ENCODE assay signal across 8 cellular contexts in genomic region chr17:35577826-35578194, GRCh38. TPM values are rescaled to one million over a fixed set of nuclear protein-coding genes. Genes with fewer than 3 reads are reported as not detected.
DNase-seq lines count a peak whose midpoint lies in the region; ATAC-seq and TF ChIP-seq lines count a peak whose summit lies in the region.

No MANE protein-coding gene starts in this region.

- H3K27ac ChIP-seq in AG04450 (ENCODE audit: low read depth, low read length) (peak overlapping the region; percentile 74), iPS-18a (ENCODE audit: low read length) (no peak overlapping the region)

- peak overlapping the region; percentile 98 for H3K9ac ChIP-seq in adipocyte (ENCODE audit: low read length)
- peak overlapping the region; percentile 92 for H3K9ac ChIP-seq in iPS-18a (ENCODE audit: low read length)

- H3K4me1 ChIP-seq in adipocyte (ENCODE audit: control insufficient read depth, insufficient read depth, low read length) = peaks cover 17% of the 10 kb centered on the region
- peaks cover 4% of the 10 kb centered on the region for H3K4me1 ChIP-seq in iPS-18a (ENCODE audit: control insufficient read depth, low read depth, low read length)

- H3K9me3 ChIP-seq in AG04450 (ENCODE audit: control insufficient read depth, insufficient read depth, low read length) (no peaks in the 10 kb centered on the region; the same call in 1 of the 2 replicates), adipocyte (ENCODE audit: control insufficient read depth, low read length) (no peaks in the 10 kb centered on the region), iPS-18a (ENCODE audit: control insufficient read depth, low read depth, low read length) (no peaks in the 10 kb centered on the region)

- H3K27me3 ChIP-seq in AG04450 (ENCODE audit: control insufficient read depth, insufficient read depth, low read length) (no peaks in the 10 kb centered on the region), adipocyte (replicated peaks; ENCODE audit: control insufficient read depth, insufficient read depth, low read length) (no peaks in the 10 kb centered on the region), iPS-18a (ENCODE audit: control insufficient read depth, insufficient read depth, low read length) (no peaks in the 10 kb centered on the region)

- ATAC-seq in HG02623 (IDR thresholded peaks at IDR 0.05; ENCODE audit: unreplicated experiment) (peak; percentile 6), HG03045 (IDR thresholded peaks at IDR 0.05; ENCODE audit: unreplicated experiment) (no peak), GM19395 (IDR thresholded peaks at IDR 0.05; ENCODE audit: unreplicated experiment) (no peak)
- no peak for ATAC-seq in stimulated activated naive CD8-positive, alpha-beta T cell treated with anti-CD3 and anti-CD28 coated beads, Interleukin-15, Interleukin-2, amounts not matched to agents 100 U/mL and 50 U/mL, for 24 hours

- no peak for TF ChIP-seq CTCF in AG04450 (IDR thresholded peaks at IDR 0.05; ENCODE audit: low read depth, low read length)

- DNase-seq in AG04450 (ENCODE audit: low read depth, low spot score) = no peak
- peak; percentile 56 for DNase-seq in adipocyte (ENCODE audit: low read depth)
- peak; percentile 24 for DNase-seq in stimulated activated naive CD8-positive, alpha-beta T cell treated with anti-CD3 and anti-CD28 coated beads, Interleukin-15, Interleukin-2, amounts not matched to agents 100 U/mL and 50 U/mL, for 24 hours
- no peak for DNase-seq in NK-92 (lab: John Stamatoyannopoulos, UW; ENCODE audit: unreplicated experiment)

- CTCF ChIA-PET in AG04450 (lab: Charles Lee) = interaction anchor here (2.1 kb wide), 1 partner anchor 39 kb away, joined by 10 read pairs; no protein-coding TSS in a partner anchor

- peak overlapping the region; percentile 81 for H3K4me3 ChIP-seq in AG04450 (ENCODE audit: low read depth, low read length)
- H3K4me3 ChIP-seq in adipocyte (ENCODE audit: low read length) = peak overlapping the region; percentile 87
- peak overlapping the region; percentile 94 for H3K4me3 ChIP-seq in iPS-18a (ENCODE audit: low read length)

- POLR2A ChIA-PET in AG04450 (lab: Yijun Ruan, JAX) = interaction anchor here (0.5 to 1.6 kb wide), 8 partner anchors 9 to 312 kb away, joined by 3 to 15 read pairs (median 5); partner anchors contain the start of genes AP2B1 and SLFN11

- H3K36me3 ChIP-seq in adipocyte (ENCODE audit: control insufficient read depth, insufficient read depth, low read length, severe bottlenecking) = peaks cover 21% of the 10 kb centered on the region
- peaks cover 10% of the 10 kb centered on the region for H3K36me3 ChIP-seq in iPS-18a (ENCODE audit: control insufficient read depth, low read depth, low read length)

RNA-seq across cellular contexts. Expression of gene PEX12, which starts 0.6 kb away (rescaled TPM):
- 8.3 and 10.2 TPM in 2 replicates for polyA plus RNA-seq in AG04450 (2011; rRNA removed)
- polyA minus RNA-seq in AG04450 (2011; rRNA and poly(A)+ RNA removed) = 9.4 and 11.0 TPM in 2 replicates

RNA-seq across cellular contexts. Expression of gene AP2B1, which starts 9.3 kb away (rescaled TPM):
- polyA plus RNA-seq in AG04450 (2011; rRNA removed) = 234 and 258 TPM in 2 replicates
- polyA minus RNA-seq in AG04450 (2011; rRNA and poly(A)+ RNA removed) = 279 and 316 TPM in 2 replicates

RNA-seq across cellular contexts. Expression of gene SLFN14, which starts 17.2 kb away (rescaled TPM):
- polyA plus RNA-seq in AG04450 (2011; rRNA removed) = not detected in 2 replicates
- polyA minus RNA-seq in AG04450 (2011; rRNA and poly(A)+ RNA removed) = not detected in 2 replicates

RNA-seq across cellular contexts. Expression of gene SLFN12L, which starts 40.3 kb away (rescaled TPM):
- polyA plus RNA-seq in AG04450 (2011; rRNA removed) = 0.02 and 0.09 TPM in 2 replicates
- polyA minus RNA-seq in AG04450 (2011; rRNA and poly(A)+ RNA removed) = not detected in 2 replicates

Comparison
In these comparisons a context has a peak if more than half of its experiments do, and no peak if none do; other contexts are left out.
1. DNase-seq: peak in adipocyte (single experiment) and stimulated activated naive CD8-positive, alpha-beta T cell treated with anti-CD3 and anti-CD28 coated beads, Interleukin-15, Interleukin-2, amounts not matched to agents 100 U/mL and 50 U/mL, for 24 hours (single experiment); none in AG04450 (single experiment) and NK-92 (single experiment).
2. Peak in every context shown above with its lines, with median percentiles within 50 percentile points of each other: H3K4me3 ChIP-seq.